In genomic region chr9:127092041-127092608, GRCh38 we compare ENCODE assay signal across 1 cellular context.
A peak's percentile ranks its signal among the peaks of the same experiment; 100 is the strongest.
TF ChIP-seq lines count a peak whose summit lies in the region.

No MANE protein-coding gene starts in this region.

TF ChIP-seq in GM12878, 131 proteins besides CTCF, POLR2A, EP300 and RAD21 (continued from another document):
- TF ChIP-seq ZBTB33 (IDR thresholded peaks at IDR 0.05) = no peak
- TF ChIP-seq ZBED1 (IDR thresholded peaks at IDR 0.05; ENCODE audit: borderline replicate concordance) = no peak
- TF ChIP-seq SMAD5 (IDR thresholded peaks at IDR 0.05; ENCODE audit: low read depth) = no peak
- TF ChIP-seq POU2F2 (IDR thresholded peaks at IDR 0.05; ENCODE audit: borderline replicate concordance, low read depth, low read length) = no peak
- no peak for TF ChIP-seq RELB (IDR thresholded peaks at IDR 0.05; ENCODE audit: low read depth)
- TF ChIP-seq, protein P1, sequence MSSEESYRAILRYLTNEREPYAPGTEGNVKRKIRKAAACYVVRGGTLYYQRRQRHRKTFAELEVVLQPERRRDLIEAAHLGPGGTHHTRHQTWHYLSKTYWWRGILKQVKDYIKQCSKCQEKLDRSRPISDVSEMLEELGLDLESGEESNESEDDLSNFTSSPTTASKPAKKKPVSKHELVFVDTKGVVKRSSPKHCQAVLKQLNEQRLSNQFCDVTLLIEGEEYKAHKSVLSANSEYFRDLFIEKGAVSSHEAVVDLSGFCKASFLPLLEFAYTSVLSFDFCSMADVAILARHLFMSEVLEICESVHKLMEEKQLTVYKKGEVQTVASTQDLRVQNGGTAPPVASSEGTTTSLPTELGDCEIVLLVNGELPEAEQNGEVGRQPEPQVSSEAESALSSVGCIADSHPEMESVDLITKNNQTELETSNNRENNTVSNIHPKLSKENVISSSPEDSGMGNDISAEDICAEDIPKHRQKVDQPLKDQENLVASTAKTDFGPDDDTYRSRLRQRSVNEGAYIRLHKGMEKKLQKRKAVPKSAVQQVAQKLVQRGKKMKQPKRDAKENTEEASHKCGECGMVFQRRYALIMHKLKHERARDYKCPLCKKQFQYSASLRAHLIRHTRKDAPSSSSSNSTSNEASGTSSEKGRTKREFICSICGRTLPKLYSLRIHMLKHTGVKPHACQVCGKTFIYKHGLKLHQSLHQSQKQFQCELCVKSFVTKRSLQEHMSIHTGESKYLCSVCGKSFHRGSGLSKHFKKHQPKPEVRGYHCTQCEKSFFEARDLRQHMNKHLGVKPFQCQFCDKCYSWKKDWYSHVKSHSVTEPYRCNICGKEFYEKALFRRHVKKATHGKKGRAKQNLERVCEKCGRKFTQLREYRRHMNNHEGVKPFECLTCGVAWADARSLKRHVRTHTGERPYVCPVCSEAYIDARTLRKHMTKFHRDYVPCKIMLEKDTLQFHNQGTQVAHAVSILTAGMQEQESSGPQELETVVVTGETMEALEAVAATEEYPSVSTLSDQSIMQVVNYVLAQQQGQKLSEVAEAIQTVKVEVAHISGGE (CRISPR knock-in tag; IDR thresholded peaks at IDR 0.05) = no peak
- TF ChIP-seq MYB (IDR thresholded peaks at IDR 0.05; ENCODE audit: borderline replicate concordance, low read depth, low read length) = no peak
- TF ChIP-seq NFYA (IDR thresholded peaks at IDR 0.05; ENCODE audit: borderline replicate concordance, low read depth, low read length) = no peak
- TF ChIP-seq, protein P2, sequence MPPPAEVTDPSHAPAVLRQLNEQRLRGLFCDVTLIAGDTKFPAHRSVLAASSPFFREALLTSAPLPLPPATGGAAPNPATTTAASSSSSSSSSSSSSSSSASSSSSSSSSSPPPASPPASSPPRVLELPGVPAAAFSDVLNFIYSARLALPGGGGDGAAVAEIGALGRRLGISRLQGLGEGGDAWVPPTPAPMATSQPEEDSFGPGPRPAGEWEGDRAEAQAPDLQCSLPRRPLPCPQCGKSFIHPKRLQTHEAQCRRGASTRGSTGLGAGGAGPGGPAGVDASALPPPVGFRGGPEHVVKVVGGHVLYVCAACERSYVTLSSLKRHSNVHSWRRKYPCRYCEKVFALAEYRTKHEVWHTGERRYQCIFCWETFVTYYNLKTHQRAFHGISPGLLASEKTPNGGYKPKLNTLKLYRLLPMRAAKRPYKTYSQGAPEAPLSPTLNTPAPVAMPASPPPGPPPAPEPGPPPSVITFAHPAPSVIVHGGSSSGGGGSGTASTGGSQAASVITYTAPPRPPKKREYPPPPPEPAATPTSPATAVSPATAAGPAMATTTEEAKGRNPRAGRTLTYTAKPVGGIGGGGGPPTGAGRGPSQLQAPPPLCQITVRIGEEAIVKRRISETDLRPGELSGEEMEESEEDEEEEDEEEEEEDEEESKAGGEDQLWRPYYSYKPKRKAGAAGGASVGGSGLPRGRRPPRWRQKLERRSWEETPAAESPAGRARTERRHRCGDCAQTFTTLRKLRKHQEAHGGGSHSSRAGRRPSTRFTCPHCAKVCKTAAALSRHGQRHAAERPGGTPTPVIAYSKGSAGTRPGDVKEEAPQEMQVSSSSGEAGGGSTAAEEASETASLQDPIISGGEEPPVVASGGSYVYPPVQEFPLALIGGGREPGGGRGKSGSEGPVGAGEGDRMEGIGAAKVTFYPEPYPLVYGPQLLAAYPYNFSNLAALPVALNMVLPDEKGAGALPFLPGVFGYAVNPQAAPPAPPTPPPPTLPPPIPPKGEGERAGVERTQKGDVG (CRISPR knock-in tag; IDR thresholded peaks at IDR 0.05) = no peak
- no peak for TF ChIP-seq YY1 (IDR thresholded peaks at IDR 0.05; ENCODE audit: low read depth, low read length)
- no peak for TF ChIP-seq IKZF2 (IDR thresholded peaks at IDR 0.05)
- TF ChIP-seq NFXL1 (IDR thresholded peaks at IDR 0.05; ENCODE audit: borderline replicate concordance) = no peak
- no peak for TF ChIP-seq REST (IDR thresholded peaks at IDR 0.05; ENCODE audit: low read depth, low read length)
- TF ChIP-seq SUPT20H (IDR thresholded peaks at IDR 0.05; ENCODE audit: borderline replicate concordance, control insufficient read depth, low read depth, low read length) = no peak
- peak in 1 of 2 experiments; percentile 66; a peak in 2 of 4 replicates for TF ChIP-seq BHLHE40 (IDR thresholded peaks at IDR 0.05; ENCODE audit: borderline replicate concordance in 1 of 2, low read depth in 2 of 2, low read length in 1 of 2)
- no peak for TF ChIP-seq IKZF1 (conservative IDR thresholded peaks at IDR 0.05)
- TF ChIP-seq RELA (IDR thresholded peaks at IDR 0.05; ENCODE audit: borderline replicate concordance, partially characterized antibody) = no peak
- TF ChIP-seq ZNF274 (IDR thresholded peaks at IDR 0.05; ENCODE audit: insufficient read depth, insufficient read length) = no peak
- no peak for TF ChIP-seq KLF5 (IDR thresholded peaks at IDR 0.05; ENCODE audit: partially characterized antibody)
- no peak for TF ChIP-seq IRF4 (IDR thresholded peaks at IDR 0.05; ENCODE audit: low read depth, low read length)
- no peak for TF ChIP-seq SREBF1 (IDR thresholded peaks at IDR 0.05; ENCODE audit: low read length)
- no peak for TF ChIP-seq CEBPB (IDR thresholded peaks at IDR 0.05; ENCODE audit: borderline replicate concordance in 1 of 2, low read depth in 2 of 2, low read length in 2 of 2)
- 0 out of 2 replicates have a peak, but pooled peaks have one; percentile 17 for TF ChIP-seq NR2F1 (conservative IDR thresholded peaks at IDR 0.05)
- TF ChIP-seq MEF2A (IDR thresholded peaks at IDR 0.05; ENCODE audit: insufficient read depth, low read depth, low read length) = no peak
- TF ChIP-seq RUNX3 (IDR thresholded peaks at IDR 0.05; ENCODE audit: low read length) = peak; percentile 72
